ENCODE assay signal across 8 cellular contexts in genomic region chr14:100375273-100375962, GRCh38.
A peak's percentile ranks its signal among the peaks of the same experiment; 100 is the strongest.
DNase-seq lines count a peak whose midpoint lies in the region; ATAC-seq and TF ChIP-seq lines count a peak whose summit lies in the region.

No MANE protein-coding gene starts in this region.

- peaks cover 21% of the 10 kb centered on the region for H3K36me3 ChIP-seq in HUES6 (ENCODE audit: control insufficient read depth, insufficient read depth, low read length)

- peak overlapping the region; percentile 83 for H3K27ac ChIP-seq in HUES6 (ENCODE audit: low read depth, low read length)
- peak overlapping the region; percentile 80 for H3K27ac ChIP-seq in layer of hippocampus (ENCODE audit: low read depth, low read length)

- peak overlapping the region; percentile 96 for H3K9ac ChIP-seq in HUES6 (ENCODE audit: low read length)

- H3K9me3 ChIP-seq in HUES6 (ENCODE audit: control insufficient read depth, insufficient read depth, low read depth, low read length) = no peaks in the 10 kb centered on the region

- no peak for TF ChIP-seq CTCF in cardiac fibroblast (IDR thresholded peaks at IDR 0.05; ENCODE audit: low read depth, low read length)

- H3K4me1 ChIP-seq in HUES6 (ENCODE audit: control insufficient read depth, insufficient read depth, low read length) = peaks cover 44% of the 10 kb centered on the region

- DNase-seq in DMS 273 treated with DMSO at 0.1 percent for 48 hours (lab: John Stamatoyannopoulos, UW) (peak; percentile 6), UCSD-AML1 (lab: John Stamatoyannopoulos, UW; ENCODE audit: unreplicated experiment) (peak; percentile 88), cardiac fibroblast (ENCODE audit: low read depth in 2 of 2) (peak; percentile 94 to 98), cerebellar nuclear complex (lab: John Stamatoyannopoulos, UW) (no peak)
- DNase-seq in stimulated activated CD4-positive, alpha-beta T cell treated with anti-CD3 and anti-CD28 coated beads, Interleukin-2, amount 100 ng/mL, for 48 hours = peak; percentile 72 to 76

- H3K4me3 ChIP-seq in HUES6 (ENCODE audit: low read depth, low read length) = peak overlapping the region; percentile 90
- H3K4me3 ChIP-seq in cardiac fibroblast (replicated peaks in 1 of 2; ENCODE audit: low read depth in 2 of 2, low read length in 2 of 2) = peak overlapping the region; percentile 77 to 78

- H3K27me3 ChIP-seq in HUES6 (ENCODE audit: control insufficient read depth, insufficient read depth, low read length) (no peaks in the 10 kb centered on the region), layer of hippocampus (ENCODE audit: control insufficient read depth, insufficient read depth, low read length) (no peaks in the 10 kb centered on the region)

- peak; percentile 26 for ATAC-seq in GM21515 (IDR thresholded peaks at IDR 0.05; ENCODE audit: unreplicated experiment)

Comparison
In these comparisons a context has a peak if more than half of its experiments do, and no peak if none do; other contexts are left out.
1. DNase-seq: peak in DMS 273 treated with DMSO at 0.1 percent for 48 hours (single experiment), UCSD-AML1 (single experiment), cardiac fibroblast (2 of 2) and stimulated activated CD4-positive, alpha-beta T cell treated with anti-CD3 and anti-CD28 coated beads, Interleukin-2, amount 100 ng/mL, for 48 hours (2 of 2); none in cerebellar nuclear complex (0 of 2).